In the genomic region with DNA sequence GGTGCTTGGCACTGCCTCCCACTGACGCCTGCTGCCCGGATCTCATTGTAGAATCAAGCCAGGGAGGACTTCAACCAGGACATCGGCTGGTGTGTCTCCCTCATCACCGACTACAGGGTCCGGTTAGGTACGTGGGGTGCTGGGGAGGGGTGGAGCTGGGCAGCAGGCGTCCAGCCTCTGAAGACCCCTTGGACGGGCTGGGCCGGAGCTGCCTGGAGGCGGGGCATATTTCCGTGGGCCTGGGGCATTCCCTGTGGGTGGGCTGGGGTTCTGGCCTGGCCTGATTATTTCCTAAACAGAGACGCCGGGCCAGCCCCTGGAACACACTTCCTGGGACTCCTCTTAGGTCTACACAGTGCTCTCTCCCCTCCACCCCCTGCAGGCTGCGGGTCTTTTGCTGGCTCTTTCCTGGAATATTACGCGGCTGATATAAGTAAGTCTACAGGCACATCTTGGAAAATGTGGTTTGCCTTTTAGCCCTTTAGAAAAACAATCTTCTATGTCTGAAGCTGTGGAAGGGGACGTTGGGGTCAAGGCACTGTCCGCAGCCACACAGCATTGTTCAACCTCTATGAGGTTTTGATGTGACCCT, we compare ENCODE assay signal across 19 cellular contexts. TPM values are rescaled to one million over a fixed set of nuclear protein-coding genes. Genes with fewer than 3 reads are reported as not detected.
DNase-seq lines count a peak whose midpoint lies in the region; ATAC-seq and TF ChIP-seq lines count a peak whose summit lies in the region.
"Had no signal": no experiment of that assay in that cellular context is flagged by ENCODE, and none has a peak within 500 bp of the region (broad histone marks: within the 10 kb centered on the region; RNA-seq: fewer than 3 reads in every experiment).

No MANE protein-coding gene starts in this region.

- no peak overlapping the region for H3K9ac ChIP-seq in neuronal stem cell (ENCODE audit: low read depth, low read length, poor library complexity)

- no peak overlapping the region for H2BK15ac ChIP-seq in neuronal stem cell (ENCODE audit: low read length)

- no peaks in the 10 kb centered on the region for H3K9me3 Mint-ChIP-seq in mesothelial cell of epicardium
- no peaks in the 10 kb centered on the region for H3K9me3 Mint-ChIP-seq in naive thymus-derived CD8-positive, alpha-beta T cell
- H3K9me3 Mint-ChIP-seq: CD4-positive, CD25-positive, alpha-beta regulatory T cell; CD8-positive, alpha-beta T cell; GM23338; H9 had no signal

- H3K27ac ChIP-seq in heart left ventricle (no peak overlapping the region), HEK293 (ENCODE audit: extremely low read depth, low read depth, low read length) (no peak overlapping the region), neuronal stem cell (replicated peaks; ENCODE audit: low read length) (no peak overlapping the region)
- H3K27ac ChIP-seq: 22Rv1, C4-2B had no signal

- no peak for ATAC-seq in Right ventricle myocardium inferior
- no peak for ATAC-seq in heart left ventricle
- ATAC-seq in naive thymus-derived CD8-positive, alpha-beta T cell = no peak
- ATAC-seq: CD8-positive, alpha-beta T cell; GM12878; GM23338 had no signal

- CTCF ChIA-PET in HEK293 (lab: Yijun Ruan, JAX) = interaction anchor here (0.7 to 4.1 kb wide), 3 partner anchors 13 to 386 kb away, joined by 3 to 28 read pairs (median 5); no protein-coding TSS in a partner anchor

- peak overlapping the region; percentile 46 for H3K18ac ChIP-seq in neuronal stem cell (ENCODE audit: low read length)

- TF ChIP-seq POLR2A in heart left ventricle (IDR thresholded peaks at IDR 0.05) = no peak

- H3K4me1 Mint-ChIP-seq in mesothelial cell of epicardium = no peaks in the 10 kb centered on the region
- peaks cover 2 to 10% (median 6%) of the 10 kb centered on the region in 4 donors for H3K4me1 Mint-ChIP-seq in naive thymus-derived CD8-positive, alpha-beta T cell
- H3K4me1 Mint-ChIP-seq: GM23338, H9 had no signal

- H3K36me3 ChIP-seq in heart left ventricle (peaks cover 2 to 95% (median 86%) of the 10 kb centered on the region in 9 donors), HEK293 (ENCODE audit: control insufficient read depth in 2 of 2, insufficient read depth in 1 of 2, low read length in 2 of 2) (peaks cover 4 to 90% of the 10 kb centered on the region in 2 experiments), neuronal stem cell (replicated peaks in 1 of 2; ENCODE audit: control insufficient read depth in 2 of 2, insufficient read depth in 2 of 2, low read length in 2 of 2) (peaks cover 65 to 91% of the 10 kb centered on the region in 2 donors)

- H3K27ac Mint-ChIP-seq in mesothelial cell of epicardium = peak overlapping the region; percentile 30
- peak overlapping the region in 1 of 10 donors; percentile 59 for H3K27ac Mint-ChIP-seq in naive thymus-derived CD8-positive, alpha-beta T cell
- H3K27ac Mint-ChIP-seq: CD8-positive, alpha-beta T cell; GM23338 had no signal

- POLR2A ChIA-PET in HEK293 (lab: Yijun Ruan, JAX) = no interaction called here
- POLR2A ChIA-PET in naive thymus-derived CD8-positive, alpha-beta T cell (lab: Charles Lee) = no interaction called here

- no peaks in the 10 kb centered on the region for H3K27me3 Mint-ChIP-seq in mesothelial cell of epicardium (ENCODE audit: low read depth)
- no peaks in the 10 kb centered on the region for H3K27me3 Mint-ChIP-seq in naive thymus-derived CD8-positive, alpha-beta T cell
- H3K27me3 Mint-ChIP-seq: CD4-positive, CD25-positive, alpha-beta regulatory T cell had no signal

- no peak overlapping the region for H4K8ac ChIP-seq in neuronal stem cell (ENCODE audit: low read depth, low read length)

- WGBS in heart left ventricle, 4 donors = 95 to 96% (median 95%) methylated on average over 7 to 18 of the region's 18 CpGs
- no CpG with 5 or more reads among the region's 18 CpGs for WGBS in neuronal stem cell (ENCODE audit: extremely low coverage in 2 of 2, insufficient read length in 2 of 2, insufficient replicate concordance in 1 of 2), 2 donors

- H3K4me3 ChIP-seq in heart left ventricle = no peak overlapping the region
- H3K4me3 ChIP-seq in HEK293 (ENCODE audit: low read depth, low read length) = no peak overlapping the region
- no peak overlapping the region for H3K4me3 ChIP-seq in neuronal stem cell (ENCODE audit: low read length in 2 of 2)
- H3K4me3 ChIP-seq: GM12878, GM23338 had no signal

- no peak overlapping the region for H2BK120ac ChIP-seq in neuronal stem cell (ENCODE audit: low read depth, low read length)

- no peak overlapping the region for H2AK5ac ChIP-seq in neuronal stem cell (ENCODE audit: low read depth, low read length)

- H3K4me3 Mint-ChIP-seq in mesothelial cell of epicardium = no peak overlapping the region
- H3K4me3 Mint-ChIP-seq in naive thymus-derived CD8-positive, alpha-beta T cell = no peak overlapping the region
- H3K4me3 Mint-ChIP-seq: CD4-positive, CD25-positive, alpha-beta regulatory T cell; CD8-positive, alpha-beta T cell; GM23338; H9 had no signal

- H3K4me2 ChIP-seq in neuronal stem cell (ENCODE audit: insufficient read depth, low read length, poor library complexity, severe bottlenecking) = no peak overlapping the region
- H3K4me2 ChIP-seq: GM23338 had no signal

- H3K23ac ChIP-seq in neuronal stem cell (ENCODE audit: low read depth, low read length, poor library complexity) = no peak overlapping the region

- H3K79me1 ChIP-seq in neuronal stem cell (ENCODE audit: low read depth, low read length) = peaks cover 11% of the 10 kb centered on the region

- DNase-seq in Right ventricle myocardium inferior (ENCODE audit: missing footprints) (peak; percentile 33), heart left ventricle (no peak), mesothelial cell of epicardium (ENCODE audit: low spot score in 2 of 2, unreplicated experiment in 2 of 2) (no peak), neuronal stem cell (ENCODE audit: low spot score) (no peak)
- no peak for DNase-seq in naive thymus-derived CD8-positive, alpha-beta T cell
- DNase-seq in activated naive CD4-positive, alpha-beta T cell treated with anti-CD3 and anti-CD28 coated beads, Interleukin-2, amount 50 U/mL, for 16 hours = no peak
- no peak for DNase-seq in activated CD8-positive, alpha-beta memory T cell treated with anti-CD3 and anti-CD28 coated beads, Interleukin-2, amount 50 U/mL, for 4 hours
- DNase-seq: BE2C; Caco-2; CD4-positive, CD25-positive, alpha-beta regulatory T cell; DMS153; DND-41; H9 had no signal

- H2AFZ ChIP-seq in neuronal stem cell (ENCODE audit: low read length) = no peak overlapping the region
- H2AFZ ChIP-seq: GM23338 had no signal

- H3K14ac ChIP-seq in neuronal stem cell (ENCODE audit: low read length) = no peak overlapping the region

- H3K4ac ChIP-seq in neuronal stem cell (ENCODE audit: low read length) = no peak overlapping the region

- TF ChIP-seq CTCF in heart left ventricle (IDR thresholded peaks at IDR 0.05) = no peak
- TF ChIP-seq CTCF in HEK293 (tag by site-specific recombination; IDR thresholded peaks at IDR 0.05) = no peak
- TF ChIP-seq CTCF in mesothelial cell of epicardium (IDR thresholded peaks at IDR 0.05; ENCODE audit: unreplicated experiment) = no peak

- H2BK5ac ChIP-seq in neuronal stem cell (ENCODE audit: low read length) = no peak overlapping the region

- intact Hi-C loops in Right ventricle myocardium inferior (cut with DNase I) (no loop called here), heart left ventricle (cut with DNase I) (no loop called here)

- H3K4me1 ChIP-seq in heart left ventricle (peaks cover 0 to 22% (median 16%) of the 10 kb centered on the region in 12 donors), HEK293 (ENCODE audit: control insufficient read depth, insufficient read depth, low read length) (no peaks in the 10 kb centered on the region), neuronal stem cell (ENCODE audit: control insufficient read depth in 2 of 2, insufficient read depth in 1 of 2, low read depth in 1 of 2, low read length in 2 of 2) (peaks cover 3 to 5% of the 10 kb centered on the region in 2 donors)
- H3K4me1 ChIP-seq: Caco-2 had no signal

- H2BK12ac ChIP-seq in neuronal stem cell (ENCODE audit: low read length) = peak overlapping the region; percentile 30

- peaks cover 19% of the 10 kb centered on the region for H3K36me3 Mint-ChIP-seq in mesothelial cell of epicardium
- peaks cover 0 to 42% (median 3%) of the 10 kb centered on the region in 3 donors for H3K36me3 Mint-ChIP-seq in naive thymus-derived CD8-positive, alpha-beta T cell

- no peak overlapping the region for H4K91ac ChIP-seq in neuronal stem cell (ENCODE audit: low read depth, low read length, poor library complexity)

- H3K9me3 ChIP-seq in heart left ventricle (no peaks in the 10 kb centered on the region), HEK293 (ENCODE audit: control insufficient read depth, insufficient read depth, low read depth, low read length) (no peaks in the 10 kb centered on the region), neuronal stem cell (replicated peaks in 1 of 2; ENCODE audit: control insufficient read depth in 2 of 2, insufficient read depth in 1 of 2, low read depth in 1 of 2, low read length in 2 of 2) (peaks cover 0 to 2% of the 10 kb centered on the region in 2 donors)
- H3K9me3 ChIP-seq: BE2C, Caco-2 had no signal

- H3K27me3 ChIP-seq in heart left ventricle (no peaks in the 10 kb centered on the region), neuronal stem cell (ENCODE audit: control insufficient read depth in 3 of 3, insufficient read depth in 3 of 3, low read depth in 1 of 3, low read length in 3 of 3) (no peaks in the 10 kb centered on the region)
- H3K27me3 ChIP-seq: BE2C had no signal

RNA-seq across cellular contexts. Expression of a gene that starts 14.4 kb away (rescaled TPM):
- 443 TPM for total RNA-seq in Right ventricle myocardium inferior
- 100 to 1,000 TPM; 205 to 717 (median 336) TPM for total RNA-seq in heart left ventricle
- polyA plus RNA-seq in heart left ventricle = 100 to 1,000 TPM; 251 to 634 TPM
- 52.2 to 56.8 TPM (median 55.9 TPM) in 3 replicates for total RNA-seq in mesothelial cell of epicardium
- 61.9 TPM for polyA plus RNA-seq in neuronal stem cell (2013, experiment 1 of 2)
- 60.2 TPM for polyA plus RNA-seq in neuronal stem cell (2013, experiment 2 of 2)
- total RNA-seq in naive thymus-derived CD8-positive, alpha-beta T cell = 10 to 100 TPM; 65.3 to 74.3 TPM
- 100 to 1,000 TPM; 211 to 233 (median 215) TPM for polyA plus RNA-seq in naive thymus-derived CD8-positive, alpha-beta T cell

RNA-seq across cellular contexts. Expression of a gene that starts 32.0 kb away (rescaled TPM):
- 85.8 TPM for total RNA-seq in Right ventricle myocardium inferior
- total RNA-seq in heart left ventricle = 100 to 1,000 TPM in 1 of 9 donors, 10 to 100 TPM in 8; 35.9 to 167 (median 62.5) TPM
- 100 to 1,000 TPM in 1 of 2 donors, 10 to 100 TPM in 1; 21.9 to 180 TPM for polyA plus RNA-seq in heart left ventricle
- total RNA-seq in mesothelial cell of epicardium = 41.5 to 44.5 TPM (median 42.6 TPM) in 3 replicates
- 41.6 TPM for polyA plus RNA-seq in neuronal stem cell (2013, experiment 1 of 2)
- 42.6 TPM for polyA plus RNA-seq in neuronal stem cell (2013, experiment 2 of 2)
- total RNA-seq in naive thymus-derived CD8-positive, alpha-beta T cell = 10 to 100 TPM; 14.0 to 18.0 TPM
- 10 to 100 TPM; 29.4 to 33.6 (median 30.7) TPM for polyA plus RNA-seq in naive thymus-derived CD8-positive, alpha-beta T cell

RNA-seq across cellular contexts. Expression of a gene that starts 38.1 kb away (rescaled TPM):
- total RNA-seq in Right ventricle myocardium inferior (88.4 TPM), heart left ventricle (100 to 1,000 TPM in 1 of 9 donors, 10 to 100 TPM in 8; 36.8 to 124 (median 78.5) TPM), mesothelial cell of epicardium (130 to 134 TPM (median 131 TPM) in 3 replicates)
- polyA plus RNA-seq in heart left ventricle = 100 to 1,000 TPM in 1 of 2 donors, 10 to 100 TPM in 1; 65.8 to 128 TPM
- polyA plus RNA-seq in neuronal stem cell (2013, experiment 1 of 2) = 124 TPM
- 126 TPM for polyA plus RNA-seq in neuronal stem cell (2013, experiment 2 of 2)
- total RNA-seq in naive thymus-derived CD8-positive, alpha-beta T cell = 100 to 1,000 TPM; 166 TPM
- 1 to 10 TPM; 5.9 to 8.5 (median 7.5) TPM for polyA plus RNA-seq in naive thymus-derived CD8-positive, alpha-beta T cell
